24 cellular contexts compared by ENCODE assay signal in the genomic region with DNA sequence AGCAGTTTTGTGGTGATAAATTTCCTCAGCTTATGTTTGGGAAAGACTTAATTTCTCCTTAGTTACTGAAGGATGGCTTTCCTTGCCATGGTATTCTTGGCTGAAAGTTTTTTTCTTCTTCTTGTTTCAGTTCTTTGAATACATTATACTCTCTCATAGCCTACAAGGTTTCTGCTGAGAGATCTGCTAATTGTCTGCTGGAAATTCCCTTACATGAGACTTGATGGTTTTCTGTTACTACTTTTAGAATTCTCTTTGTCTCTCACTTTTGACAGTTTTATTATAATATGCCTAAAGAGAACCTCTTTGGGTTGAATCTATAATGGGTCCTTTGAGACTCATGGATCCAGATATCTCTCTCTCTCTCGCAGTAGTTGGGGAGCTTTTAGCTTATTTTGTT.
DNase-seq lines count a peak whose midpoint lies in the region; ATAC-seq, FAIRE-seq and TF ChIP-seq lines count a peak whose summit lies in the region.
"Had no signal": no experiment of that assay in that cellular context is flagged by ENCODE, and none has a peak within 500 bp of the region (broad histone marks: within the 10 kb centered on the region; RNA-seq: fewer than 3 reads in every experiment).

No MANE protein-coding gene starts in this region.

- H3K4me3 ChIP-seq in GM12878 (no peak overlapping the region), breast epithelium (no peak overlapping the region)
- H3K4me3 ChIP-seq: A549; BLaER1 treated with 17β-estradiol and CSF1 and Interleukin-3, amounts not matched to agents 10 nM and 100 nM; GM23248 had no signal

- DNase-seq in GM13977 (ENCODE audit: low spot score) (peak; percentile 6), GM12878 (ENCODE audit: low read depth, low spot score) (no peak), breast epithelium (ENCODE audit: low spot score in 2 of 2) (no peak)
- DNase-seq: 8988T; ACHN; AML-193; BE2C; CD4-positive, alpha-beta T cell; CD8-positive, alpha-beta memory T cell; DMS 273 treated with DMSO at 0.1 percent for 48 hours; DMS53; DMS79 treated with DMSO at 0.1 percent for 48 hours; GM23248; H7; HCEC 1CT had no signal

- H3K4me1 ChIP-seq in GM12878 (ENCODE audit: control insufficient read depth, insufficient read depth, low read length) (no peaks in the 10 kb centered on the region), breast epithelium (no peaks in the 10 kb centered on the region)
- H3K4me1 ChIP-seq: A549; BE2C; BLaER1 treated with 17β-estradiol and CSF1 and Interleukin-3, amounts not matched to agents 10 nM and 100 nM had no signal

- TF ChIP-seq EP300 in GM12878 (IDR thresholded peaks at IDR 0.05; ENCODE audit: borderline replicate concordance in 1 of 2, control insufficient read depth in 1 of 2, low read depth in 2 of 2, low read length in 2 of 2) = no peak

- CTCF ChIA-PET in GM12878 (lab: Yijun Ruan, JAX) = no interaction called here

- TF ChIP-seq POLR2A in GM12878 (IDR thresholded peaks at IDR 0.05; ENCODE audit: low read depth, low read length) = no peak
- no peak for TF ChIP-seq POLR2A in breast epithelium (IDR thresholded peaks at IDR 0.05)

- H3K79me2 ChIP-seq in GM12878 (ENCODE audit: control insufficient read depth, insufficient read depth, low read length) = no peaks in the 10 kb centered on the region

- RAD21 ChIA-PET in GM12878 (lab: Charles Lee; ENCODE audit: unreplicated experiment) = no interaction called here

- no TSS peak for BruUV-seq in GM12878 (replicated peaks; lab: Mats Ljungman, UMichigan)

- ATAC-seq in GM19351 (IDR thresholded peaks at IDR 0.05; ENCODE audit: unreplicated experiment) (peak; percentile 54), GM12878 (peak; percentile 42; the same call in 2 of the 3 replicates), GM21528 (IDR thresholded peaks at IDR 0.05; ENCODE audit: low FRiP score, unreplicated experiment) (no peak), HG02870 (IDR thresholded peaks at IDR 0.05; ENCODE audit: unreplicated experiment) (no peak), HG03025 (IDR thresholded peaks at IDR 0.05; ENCODE audit: low FRiP score, unreplicated experiment) (no peak)
- ATAC-seq: A549 had no signal

- no peaks in the 10 kb centered on the region for H4K20me1 ChIP-seq in GM12878 (ENCODE audit: control insufficient read depth, insufficient read depth)
- H4K20me1 ChIP-seq: BLaER1 treated with 17β-estradiol and CSF1 and Interleukin-3, amounts not matched to agents 10 nM and 100 nM had no signal

- SMC1A ChIA-PET in GM12878 (lab: Charles Lee; ENCODE audit: uncharacterized antibody, unreplicated experiment) = interaction anchor here (0.6 kb wide), 1 partner anchor 85 kb away, joined by 3 read pairs; no protein-coding TSS in a partner anchor

- no peaks in the 10 kb centered on the region for H3K9me3 ChIP-seq in GM12878 (replicated peaks; ENCODE audit: control insufficient read depth, insufficient read depth, low read length)
- no peaks in the 10 kb centered on the region for H3K9me3 ChIP-seq in breast epithelium
- H3K9me3 ChIP-seq: A549; BE2C; BLaER1 treated with 17β-estradiol and CSF1 and Interleukin-3, amounts not matched to agents 10 nM and 100 nM had no signal

- no peak overlapping the region for H3K4me2 ChIP-seq in GM12878 (ENCODE audit: control insufficient read depth, insufficient read depth)
- H3K4me2 ChIP-seq: A549; BLaER1 treated with 17β-estradiol and CSF1 and Interleukin-3, amounts not matched to agents 10 nM and 100 nM had no signal

- no peaks in the 10 kb centered on the region for H3K27me3 ChIP-seq in GM12878 (replicated peaks in 1 of 2; ENCODE audit: control insufficient read depth in 2 of 2, insufficient read depth in 2 of 2, low read length in 1 of 2)
- no peaks in the 10 kb centered on the region for H3K27me3 ChIP-seq in breast epithelium
- H3K27me3 ChIP-seq: BE2C; BLaER1 treated with 17β-estradiol and CSF1 and Interleukin-3, amounts not matched to agents 10 nM and 100 nM had no signal

- in situ Hi-C loops in GM13977 (cut with MboI; ENCODE audit: low pct_unique_long_range_greater_than_20kb, low sequenced_read_pairs, unreplicated experiment) = no loop called here
- in situ Hi-C loops in GM12878 (cut with MboI) = no loop called here

- H3K36me3 ChIP-seq in GM12878 (ENCODE audit: control insufficient read depth in 2 of 2, insufficient read depth in 2 of 2, low read length in 1 of 2) (no peaks in the 10 kb centered on the region), breast epithelium (no peaks in the 10 kb centered on the region)
- H3K36me3 ChIP-seq: BE2C; BLaER1 treated with 17β-estradiol and CSF1 and Interleukin-3, amounts not matched to agents 10 nM and 100 nM had no signal

- TF ChIP-seq RAD21 in GM12878 (IDR thresholded peaks at IDR 0.05; ENCODE audit: insufficient read depth, low read depth, low read length) = no peak

- no peak overlapping the region for H2AFZ ChIP-seq in GM12878 (ENCODE audit: control insufficient read depth, low read depth, low read length)
- H2AFZ ChIP-seq: GM23248 had no signal

- no peak for TF ChIP-seq CTCF in GM13977 (IDR thresholded peaks at IDR 0.05; ENCODE audit: extremely low read depth, insufficient read depth, missing control alignments)
- no peak for TF ChIP-seq CTCF in GM12878 (IDR thresholded peaks at IDR 0.05 in 2 of 3, conservative IDR thresholded peaks at IDR 0.05 in 1 of 3; ENCODE audit: control insufficient read depth in 2 of 3, extremely low read depth in 1 of 3, insufficient read depth in 1 of 3, low read depth in 3 of 3, low read length in 3 of 3)
- no peak for TF ChIP-seq CTCF in breast epithelium (IDR thresholded peaks at IDR 0.05)

- H3K27ac ChIP-seq in GM12878 (ENCODE audit: control insufficient read depth, insufficient read depth) (no peak overlapping the region), breast epithelium (no peak overlapping the region)
- H3K27ac ChIP-seq: A549; BLaER1 treated with 17β-estradiol and CSF1 and Interleukin-3, amounts not matched to agents 10 nM and 100 nM; GM23248 had no signal

- WGBS in GM12878 (ENCODE audit: insufficient coverage, insufficient replicate concordance, low lambda C conversion rate, missing lambda C conversion rate) = 20% methylated on average over 1 of the region's 1 CpG

- no peak for FAIRE-seq in GM12878 (lab: Jason Lieb, UNC)
- FAIRE-seq: A549, D721Med, G401.6, H1 had no signal

- H3K9ac ChIP-seq in GM12878 (ENCODE audit: control insufficient read depth, insufficient read depth, low read length) = no peak overlapping the region
- H3K9ac ChIP-seq: BLaER1 treated with 17β-estradiol and CSF1 and Interleukin-3, amounts not matched to agents 10 nM and 100 nM; GM23248 had no signal

- intact Hi-C loops in GM12878 (cut with micrococcal nuclease; ENCODE audit: unreplicated experiment) (no loop called here), breast epithelium (cut with DNase I; ENCODE audit: low total_unique reads) (no loop called here)

- POLR2A ChIA-PET in GM12878 (lab: Charles Lee) = no interaction called here

TF ChIP-seq in GM12878, 131 proteins besides CTCF, POLR2A, EP300 and RAD21 (continues in another document):
- TF ChIP-seq TCF7 (IDR thresholded peaks at IDR 0.05; ENCODE audit: borderline replicate concordance) (no peak), ATF7 (IDR thresholded peaks at IDR 0.05; ENCODE audit: low read depth) (no peak), TAF1 (IDR thresholded peaks at IDR 0.05; ENCODE audit: borderline replicate concordance, low read depth, low read length) (no peak), TCF12 (IDR thresholded peaks at IDR 0.05; ENCODE audit: low read depth, low read length) (no peak), KAT2A (conservative IDR thresholded peaks at IDR 0.05; ENCODE audit: control insufficient read depth, low read depth, low read length) (no peak), MEF2B (IDR thresholded peaks at IDR 0.05; ENCODE audit: partially characterized antibody, poor library complexity, severe bottlenecking) (peak; percentile 41), IRF4 (IDR thresholded peaks at IDR 0.05; ENCODE audit: low read depth, low read length) (no peak), NFIC (IDR thresholded peaks at IDR 0.05; ENCODE audit: low read depth, low read length) (no peak)
- TF ChIP-seq, protein P1, sequence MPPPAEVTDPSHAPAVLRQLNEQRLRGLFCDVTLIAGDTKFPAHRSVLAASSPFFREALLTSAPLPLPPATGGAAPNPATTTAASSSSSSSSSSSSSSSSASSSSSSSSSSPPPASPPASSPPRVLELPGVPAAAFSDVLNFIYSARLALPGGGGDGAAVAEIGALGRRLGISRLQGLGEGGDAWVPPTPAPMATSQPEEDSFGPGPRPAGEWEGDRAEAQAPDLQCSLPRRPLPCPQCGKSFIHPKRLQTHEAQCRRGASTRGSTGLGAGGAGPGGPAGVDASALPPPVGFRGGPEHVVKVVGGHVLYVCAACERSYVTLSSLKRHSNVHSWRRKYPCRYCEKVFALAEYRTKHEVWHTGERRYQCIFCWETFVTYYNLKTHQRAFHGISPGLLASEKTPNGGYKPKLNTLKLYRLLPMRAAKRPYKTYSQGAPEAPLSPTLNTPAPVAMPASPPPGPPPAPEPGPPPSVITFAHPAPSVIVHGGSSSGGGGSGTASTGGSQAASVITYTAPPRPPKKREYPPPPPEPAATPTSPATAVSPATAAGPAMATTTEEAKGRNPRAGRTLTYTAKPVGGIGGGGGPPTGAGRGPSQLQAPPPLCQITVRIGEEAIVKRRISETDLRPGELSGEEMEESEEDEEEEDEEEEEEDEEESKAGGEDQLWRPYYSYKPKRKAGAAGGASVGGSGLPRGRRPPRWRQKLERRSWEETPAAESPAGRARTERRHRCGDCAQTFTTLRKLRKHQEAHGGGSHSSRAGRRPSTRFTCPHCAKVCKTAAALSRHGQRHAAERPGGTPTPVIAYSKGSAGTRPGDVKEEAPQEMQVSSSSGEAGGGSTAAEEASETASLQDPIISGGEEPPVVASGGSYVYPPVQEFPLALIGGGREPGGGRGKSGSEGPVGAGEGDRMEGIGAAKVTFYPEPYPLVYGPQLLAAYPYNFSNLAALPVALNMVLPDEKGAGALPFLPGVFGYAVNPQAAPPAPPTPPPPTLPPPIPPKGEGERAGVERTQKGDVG (CRISPR knock-in tag; IDR thresholded peaks at IDR 0.05) = no peak
- TF ChIP-seq, protein P2, sequence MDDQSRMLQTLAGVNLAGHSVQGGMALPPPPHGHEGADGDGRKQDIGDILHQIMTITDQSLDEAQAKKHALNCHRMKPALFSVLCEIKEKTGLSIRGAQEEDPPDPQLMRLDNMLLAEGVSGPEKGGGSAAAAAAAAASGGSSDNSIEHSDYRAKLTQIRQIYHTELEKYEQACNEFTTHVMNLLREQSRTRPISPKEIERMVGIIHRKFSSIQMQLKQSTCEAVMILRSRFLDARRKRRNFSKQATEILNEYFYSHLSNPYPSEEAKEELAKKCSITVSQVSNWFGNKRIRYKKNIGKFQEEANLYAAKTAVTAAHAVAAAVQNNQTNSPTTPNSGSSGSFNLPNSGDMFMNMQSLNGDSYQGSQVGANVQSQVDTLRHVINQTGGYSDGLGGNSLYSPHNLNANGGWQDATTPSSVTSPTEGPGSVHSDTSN (IDR thresholded peaks at IDR 0.05; ENCODE audit: insufficient replicate concordance, low read depth, low read length) = no peak

Comparison
In these comparisons a context has a peak if more than half of its experiments do, and no peak if none do; other contexts are left out.
1. ATAC-seq: peak in GM19351 (single experiment) and GM12878 (single experiment); none in GM21528 (single experiment), HG02870 (single experiment) and HG03025 (single experiment).